Comparison of ENCODE assay signal across 20 cellular contexts in the genomic region with DNA sequence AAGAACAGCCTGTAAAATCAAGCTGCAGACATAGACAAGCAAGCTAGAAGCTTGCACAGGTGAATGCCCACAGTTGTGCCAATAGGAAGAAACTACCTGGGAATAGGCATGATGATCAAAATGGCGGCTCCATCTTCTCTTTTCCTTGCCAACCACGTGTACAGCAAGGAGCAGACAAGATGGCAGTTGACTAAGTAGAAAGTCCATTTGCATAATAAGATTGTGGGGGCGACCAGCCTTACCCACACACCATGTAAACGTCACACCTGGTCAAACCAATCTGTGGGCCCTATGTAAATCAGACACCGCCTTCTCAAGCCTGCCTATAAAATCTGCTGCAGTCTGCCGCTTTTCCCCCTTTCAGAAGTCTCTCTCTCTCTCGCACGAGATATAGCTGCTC. TPM values are rescaled to one million over a fixed set of nuclear protein-coding genes. Genes with fewer than 3 reads are reported as not detected.
A peak's percentile ranks its signal among the peaks of the same experiment; 100 is the strongest.
DNase-seq lines count a peak whose midpoint lies in the region; ATAC-seq and TF ChIP-seq lines count a peak whose summit lies in the region.
"Had no signal": no experiment of that assay in that cellular context is flagged by ENCODE, and none has a peak within 500 bp of the region (broad histone marks: within the 10 kb centered on the region; RNA-seq: fewer than 3 reads in every experiment).

No MANE protein-coding gene starts in this region.

- no peaks in the 10 kb centered on the region for H3K36me3 ChIP-seq in CD8-positive, alpha-beta memory T cell (ENCODE audit: insufficient read depth, low read length)
- H3K36me3 ChIP-seq: BLaER1 treated with 17β-estradiol and CSF1 and Interleukin-3, amounts not matched to agents 10 nM and 100 nM had no signal

- no peak overlapping the region for H3K4me3 Mint-ChIP-seq in CD8-positive, alpha-beta memory T cell
- H3K4me3 Mint-ChIP-seq: CD8-positive, alpha-beta T cell; T-helper 1 cell treated with Interleukin-12 subunit alpha and Interleukin-12 subunit beta and Interleukin-4 antibody, amounts not matched to agents 30 μg/mL and 1 μg/mL, for 36 hours had no signal

- TF ChIP-seq POLR2A in NB4 (IDR thresholded peaks at IDR 0.05; ENCODE audit: extremely low read depth, insufficient read length): no peak

- POLR2A ChIA-PET in CD8-positive, alpha-beta memory T cell (lab: Charles Lee): no interaction called here

- no peak overlapping the region for H3K4me3 ChIP-seq in NB4 (ENCODE audit: low read depth, low read length)
- H3K4me3 ChIP-seq in CD8-positive, alpha-beta memory T cell (ENCODE audit: low read length): no peak overlapping the region
- H3K4me3 ChIP-seq: BLaER1 treated with 17β-estradiol and CSF1 and Interleukin-3, amounts not matched to agents 10 nM and 100 nM had no signal

- H3K4me1 Mint-ChIP-seq in CD8-positive, alpha-beta memory T cell: no peaks in the 10 kb centered on the region

- no peaks in the 10 kb centered on the region for H3K27me3 ChIP-seq in CD8-positive, alpha-beta memory T cell (ENCODE audit: insufficient read depth, low read length, poor library complexity, severe bottlenecking)
- H3K27me3 ChIP-seq: BLaER1 treated with 17β-estradiol and CSF1 and Interleukin-3, amounts not matched to agents 10 nM and 100 nM had no signal

- no peak for TF ChIP-seq CTCF in NB4 (IDR thresholded peaks at IDR 0.05; ENCODE audit: low read depth, low read length)

- no peaks in the 10 kb centered on the region for H3K9me3 ChIP-seq in CD8-positive, alpha-beta memory T cell (ENCODE audit: low read length)

- CTCF ChIA-PET in CD8-positive, alpha-beta memory T cell (lab: Charles Lee): no interaction called here

- H3K4me1 ChIP-seq in CD8-positive, alpha-beta memory T cell (ENCODE audit: insufficient read depth, low read length): no peaks in the 10 kb centered on the region

- H3K36me3 Mint-ChIP-seq in CD8-positive, alpha-beta memory T cell: no peaks in the 10 kb centered on the region
- H3K36me3 Mint-ChIP-seq: CD8-positive, alpha-beta T cell had no signal

- peaks cover 0 to 4% (median 0%) of the 10 kb centered on the region in 5 donors for H3K9me3 Mint-ChIP-seq in CD8-positive, alpha-beta memory T cell

- DNase-seq in NCI-H82 (lab: John Stamatoyannopoulos, UW) (peak; percentile 67), NCI-H82 treated with DMSO at 0.1 percent for 48 hours (lab: John Stamatoyannopoulos, UW; ENCODE audit: unreplicated experiment) (no peak), NB4 (ENCODE audit: low read depth) (peak; percentile 23), SK-N-DZ (ENCODE audit: low spot score) (peak; percentile 87), HuH-7 (ENCODE audit: low spot score) (no peak)
- no peak for DNase-seq in CD8-positive, alpha-beta memory T cell
- DNase-seq: CD8-positive, alpha-beta T cell; DMS79; Kasumi-1; NCI-H1105 treated with DMSO at 0.1 percent for 48 hours; NCI-H1694; NCI-H2081 treated with DMSO at 0.1 percent for 48 hours; NCI-H2227 treated with DMSO at 0.1 percent for 48 hours; NCI-H524 treated with DMSO at 0.1 percent for 48 hours; NK-92 treated with Interleukin-12 subunit alpha and Interleukin-12 subunit beta, amount 100 ng/mL, for 24 hours had no signal

- peaks cover 14 to 54% of the 10 kb centered on the region in 2 donors for H3K27me3 Mint-ChIP-seq in CD8-positive, alpha-beta memory T cell

- no peak overlapping the region for H3K27ac ChIP-seq in CD8-positive, alpha-beta memory T cell (ENCODE audit: low read depth, low read length)
- H3K27ac ChIP-seq: BLaER1 treated with 17β-estradiol and CSF1 and Interleukin-3, amounts not matched to agents 10 nM and 100 nM; RWPE1 had no signal

- ATAC-seq in GM21367 (IDR thresholded peaks at IDR 0.05; ENCODE audit: unreplicated experiment): no peak
- no peak for ATAC-seq in GM19455 (IDR thresholded peaks at IDR 0.05; ENCODE audit: unreplicated experiment)
- ATAC-seq: CD8-positive, alpha-beta T cell had no signal

- no peak overlapping the region for H3K27ac Mint-ChIP-seq in CD8-positive, alpha-beta memory T cell
- H3K27ac Mint-ChIP-seq: CD8-positive, alpha-beta T cell; T-helper 1 cell treated with Interleukin-12 subunit alpha and Interleukin-12 subunit beta and Interleukin-4 antibody, amounts not matched to agents 30 μg/mL and 1 μg/mL, for 36 hours had no signal

RNA-seq across cellular contexts. Expression of gene ANKRD34C, which starts 25.1 kb away (rescaled TPM):
- not detected in 2 replicates for polyA plus RNA-seq in SK-N-DZ (2014; cell fraction: cytosol; rRNA removed)
- polyA plus RNA-seq in SK-N-DZ (2014; cell fraction: nucleus; rRNA removed): not detected in 2 replicates
- not detected for total RNA-seq in CD8-positive, alpha-beta memory T cell
- polyA plus RNA-seq in CD8-positive, alpha-beta memory T cell: not detected
- total RNA-seq: CD8-positive, alpha-beta T cell had no signal

RNA-seq across cellular contexts. Expression of gene TMED3, which starts 53.5 kb away (rescaled TPM):
- polyA plus RNA-seq in SK-N-DZ (2014; cell fraction: cytosol; rRNA removed): 92.0 and 120 TPM in 2 replicates
- polyA plus RNA-seq in SK-N-DZ (2014; cell fraction: nucleus; rRNA removed): 42.2 and 57.3 TPM in 2 replicates
- total RNA-seq in CD8-positive, alpha-beta memory T cell: 10 to 100 TPM; 46.9 to 53.2 TPM
- 53.5 TPM for polyA plus RNA-seq in CD8-positive, alpha-beta memory T cell

Comparison
In these comparisons a context has a peak if more than half of its experiments do, and no peak if none do; other contexts are left out.
1. DNase-seq: peak in NCI-H82 (single experiment), NB4 (single experiment) and SK-N-DZ (single experiment); none in NCI-H82 treated with DMSO at 0.1 percent for 48 hours (single experiment), CD8-positive, alpha-beta memory T cell (0 of 5) and HuH-7 (single experiment).